In the genomic region with DNA sequence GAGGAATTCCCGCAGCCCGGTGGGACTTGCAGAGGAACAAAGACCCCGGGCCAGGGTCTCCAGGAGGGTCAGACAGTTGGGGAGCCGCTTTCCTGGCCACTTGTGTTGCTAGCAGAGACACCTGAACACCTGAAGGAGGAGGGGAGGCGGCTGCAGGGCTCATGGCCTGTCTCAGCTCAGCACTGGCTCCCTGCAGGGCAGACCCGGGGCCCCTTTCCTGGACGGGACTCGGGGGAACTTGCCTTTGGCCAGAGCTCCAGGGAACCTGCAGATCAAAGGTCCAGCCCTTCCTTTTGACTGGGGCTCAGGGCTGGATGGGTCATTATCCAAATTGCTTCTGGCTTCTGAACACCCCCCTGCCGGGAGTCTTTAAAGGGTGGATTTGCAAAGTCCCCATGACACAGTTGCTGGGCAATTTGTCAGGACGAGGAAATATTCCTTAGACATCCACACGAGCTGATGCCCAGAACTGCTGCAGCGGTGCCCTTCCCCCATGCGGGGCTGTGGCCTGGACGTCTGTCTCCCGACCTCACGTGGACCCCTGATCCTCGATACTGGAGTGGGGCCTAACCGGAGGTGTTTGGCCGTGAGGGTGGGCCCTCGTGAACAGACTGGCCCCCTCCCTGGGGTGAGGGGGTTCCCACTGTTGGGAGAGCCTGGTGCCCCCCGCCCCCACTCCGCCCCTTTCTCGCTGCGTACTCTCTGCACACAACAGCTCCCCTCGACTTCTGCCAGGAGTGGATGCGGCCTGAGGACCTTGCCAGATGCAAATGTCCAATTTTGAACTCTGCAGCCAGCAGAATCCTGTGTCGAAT, we compare ENCODE assay signal across 26 cellular contexts.
DNase-seq lines count a peak whose midpoint lies in the region; ATAC-seq and TF ChIP-seq lines count a peak whose summit lies in the region.
"Had no signal": no experiment of that assay in that cellular context is flagged by ENCODE, and none has a peak within 500 bp of the region (broad histone marks: within the 10 kb centered on the region; RNA-seq: fewer than 3 reads in every experiment).

No MANE protein-coding gene starts in this region.

- H4K91ac ChIP-seq in neuronal stem cell (ENCODE audit: low read depth, low read length, poor library complexity): no peak overlapping the region

- H3K4me3 Mint-ChIP-seq in CD8-positive, alpha-beta T cell: no peak overlapping the region
- H3K4me3 Mint-ChIP-seq: activated CD8-positive, alpha-beta memory T cell treated with anti-CD3 and anti-CD28 coated beads, Interleukin-2, amount 10 ng/mL, durations not matched to agents 7 days and 5 days; memory B cell; T-helper 2 cell treated with Interferon-gamma antibody and Interleukin-4, amounts not matched to agents 5 μg/mL and 100 μg/mL, for 36 hours; type B pancreatic cell had no signal

- H3K18ac ChIP-seq in neuronal stem cell (ENCODE audit: low read length): peak overlapping the region; percentile 33

- no peaks in the 10 kb centered on the region for H3K9me3 Mint-ChIP-seq in CD8-positive, alpha-beta T cell
- H3K9me3 Mint-ChIP-seq: memory B cell; T-helper 2 cell treated with Interferon-gamma antibody and Interleukin-4, amounts not matched to agents 5 μg/mL and 100 μg/mL, for 36 hours; type B pancreatic cell had no signal

- no peak overlapping the region for H3K14ac ChIP-seq in neuronal stem cell (ENCODE audit: low read length)

- H2AFZ ChIP-seq in neuronal stem cell (ENCODE audit: low read length): no peak overlapping the region

- H3K4me3 ChIP-seq in CD8-positive, alpha-beta T cell (ENCODE audit: low read depth, low read length): no peak overlapping the region
- H3K4me3 ChIP-seq in NT2/D1 (ENCODE audit: insufficient read length, low read depth): no peak overlapping the region
- H3K4me3 ChIP-seq in neuronal stem cell (ENCODE audit: low read length in 2 of 2): no peak overlapping the region
- H3K4me3 ChIP-seq: A549, dorsolateral prefrontal cortex had no signal

- H3K36me3 ChIP-seq in CD8-positive, alpha-beta T cell (ENCODE audit: insufficient read depth, low read length): no peaks in the 10 kb centered on the region
- H3K36me3 ChIP-seq in NT2/D1 (ENCODE audit: insufficient read depth, insufficient read length, low read length) (no peaks in the 10 kb centered on the region), neuronal stem cell (replicated peaks in 1 of 2; ENCODE audit: control insufficient read depth in 2 of 2, insufficient read depth in 2 of 2, low read length in 2 of 2) (no peaks in the 10 kb centered on the region)

- no peak for TF ChIP-seq CTCF in CD8-positive, alpha-beta T cell (IDR thresholded peaks at IDR 0.05)
- no peak for TF ChIP-seq CTCF in GM20000 (IDR thresholded peaks at IDR 0.05; ENCODE audit: extremely low read depth, missing control alignments)

- H2BK5ac ChIP-seq in neuronal stem cell (ENCODE audit: low read length): no peak overlapping the region

- no peak overlapping the region for H2BK12ac ChIP-seq in neuronal stem cell (ENCODE audit: low read length)

- CTCF ChIA-PET in CD8-positive, alpha-beta T cell (lab: Charles Lee): no interaction called here

- no peaks in the 10 kb centered on the region for H3K27me3 Mint-ChIP-seq in CD8-positive, alpha-beta T cell (ENCODE audit: low read depth)
- H3K27me3 Mint-ChIP-seq: activated CD8-positive, alpha-beta memory T cell treated with anti-CD3 and anti-CD28 coated beads, Interleukin-2, amount 10 ng/mL, durations not matched to agents 7 days and 5 days; memory B cell had no signal

- H4K8ac ChIP-seq in neuronal stem cell (ENCODE audit: low read depth, low read length): no peak overlapping the region

- ATAC-seq in CD8-positive, alpha-beta T cell: no peak
- ATAC-seq: A549; activated CD8-positive, alpha-beta memory T cell treated with anti-CD3 and anti-CD28 coated beads, Interleukin-2, amount 10 ng/mL, durations not matched to agents 7 days and 5 days; HepG2; left cardiac atrium had no signal

- H3K4ac ChIP-seq in neuronal stem cell (ENCODE audit: low read length): no peak overlapping the region

- H3K4me1 ChIP-seq in CD8-positive, alpha-beta T cell (ENCODE audit: insufficient read depth, low read length): no peaks in the 10 kb centered on the region
- H3K4me1 ChIP-seq in NT2/D1 (ENCODE audit: insufficient read depth, insufficient read length) (peaks cover 32% of the 10 kb centered on the region), neuronal stem cell (ENCODE audit: control insufficient read depth in 2 of 2, insufficient read depth in 1 of 2, low read depth in 1 of 2, low read length in 2 of 2) (peaks cover 12 to 15% of the 10 kb centered on the region in 2 donors)
- H3K4me1 ChIP-seq: A549 had no signal

- no peak overlapping the region for H2BK120ac ChIP-seq in neuronal stem cell (ENCODE audit: low read depth, low read length)

- POLR2A ChIA-PET in CD8-positive, alpha-beta T cell (lab: Charles Lee): no interaction called here

- H3K23ac ChIP-seq in neuronal stem cell (ENCODE audit: low read depth, low read length, poor library complexity): no peak overlapping the region

- H3K4me2 ChIP-seq in neuronal stem cell (ENCODE audit: insufficient read depth, low read length, poor library complexity, severe bottlenecking): no peak overlapping the region
- H3K4me2 ChIP-seq: A549, SK-N-SH had no signal

- WGBS in neuronal stem cell (ENCODE audit: extremely low coverage in 2 of 2, insufficient read length in 2 of 2, insufficient replicate concordance in 1 of 2), 2 donors: no CpG with 5 or more reads among the region's 27 CpGs

- no peaks in the 10 kb centered on the region for H3K9me3 ChIP-seq in CD8-positive, alpha-beta T cell (ENCODE audit: low read length)
- H3K9me3 ChIP-seq in NT2/D1 (ENCODE audit: insufficient read depth, low read length) (no peaks in the 10 kb centered on the region), neuronal stem cell (replicated peaks in 1 of 2; ENCODE audit: control insufficient read depth in 2 of 2, insufficient read depth in 1 of 2, low read depth in 1 of 2, low read length in 2 of 2) (no peaks in the 10 kb centered on the region)
- H3K9me3 ChIP-seq: A549, SK-N-SH had no signal

- no peak overlapping the region for H2BK15ac ChIP-seq in neuronal stem cell (ENCODE audit: low read length)

- H3K4me1 Mint-ChIP-seq in CD8-positive, alpha-beta T cell (ENCODE audit: low read depth): peaks cover 17% of the 10 kb centered on the region
- H3K4me1 Mint-ChIP-seq: activated CD8-positive, alpha-beta memory T cell treated with anti-CD3 and anti-CD28 coated beads, Interleukin-2, amount 10 ng/mL, durations not matched to agents 7 days and 5 days had no signal

- H3K79me1 ChIP-seq in neuronal stem cell (ENCODE audit: low read depth, low read length): peaks cover 13% of the 10 kb centered on the region

- H3K27me3 ChIP-seq in CD8-positive, alpha-beta T cell (ENCODE audit: insufficient read depth, low read length): no peaks in the 10 kb centered on the region
- H3K27me3 ChIP-seq in NT2/D1 (ENCODE audit: insufficient read depth, insufficient read length) (peaks cover 64% of the 10 kb centered on the region), neuronal stem cell (ENCODE audit: control insufficient read depth in 3 of 3, insufficient read depth in 3 of 3, low read depth in 1 of 3, low read length in 3 of 3) (no peaks in the 10 kb centered on the region)
- H3K27me3 ChIP-seq: dorsolateral prefrontal cortex had no signal

- no peak overlapping the region for H3K9ac ChIP-seq in NT2/D1 (ENCODE audit: insufficient read length, low read depth)
- no peak overlapping the region for H3K9ac ChIP-seq in neuronal stem cell (ENCODE audit: low read depth, low read length, poor library complexity)
- H3K9ac ChIP-seq: SK-N-SH had no signal

- H3K36me3 Mint-ChIP-seq in CD8-positive, alpha-beta T cell: peaks cover 18% of the 10 kb centered on the region
- H3K36me3 Mint-ChIP-seq: activated CD8-positive, alpha-beta memory T cell treated with anti-CD3 and anti-CD28 coated beads, Interleukin-2, amount 10 ng/mL, durations not matched to agents 7 days and 5 days; type B pancreatic cell had no signal

- H2AK5ac ChIP-seq in neuronal stem cell (ENCODE audit: low read depth, low read length): peak overlapping the region; percentile 96

- DNase-seq in CD8-positive, alpha-beta T cell: no peak
- DNase-seq in NT2/D1 (ENCODE audit: low read depth, low spot score) (peak; percentile 33), globus pallidus (ENCODE audit: low spot score) (peak; percentile 35), neuronal stem cell (ENCODE audit: low spot score) (peak; percentile 45), HUDEP-2 (lab: John Stamatoyannopoulos, UW; ENCODE audit: unreplicated experiment in 76 of 76) (no peak), GM20000 (ENCODE audit: low spot score) (no peak), AML-193 (lab: John Stamatoyannopoulos, UW) (no peak), NCI-H2081 (lab: John Stamatoyannopoulos, UW) (no peak)
- DNase-seq: activated CD4-positive, alpha-beta T cell treated with anti-CD3 and anti-CD28 coated beads, Interleukin-2, amount 50 U/mL, for 1 hour; activated CD8-positive, alpha-beta memory T cell treated with anti-CD3 and anti-CD28 coated beads, Interleukin-2, amount 10 ng/mL, durations not matched to agents 7 days and 5 days; activated naive CD4-positive, alpha-beta T cell treated with anti-CD3 and anti-CD28 coated beads, Interleukin-2, amount 50 U/mL, for 16 hours; central memory CD4-positive, alpha-beta T cell; glutamatergic neuron; left cardiac atrium; NCI-H1092 treated with DMSO at 0.1 percent for 48 hours; NCI-H82; SK-N-SH; small intestine; stimulated activated CD4-positive, alpha-beta T cell treated with anti-CD3 and anti-CD28 coated beads, Interleukin-1b, Interleukin-23, amount 100 ng/mL, for 48 hours had no signal

- intact Hi-C loops in CD8-positive, alpha-beta T cell (cut with DNase I, micrococcal nuclease): no loop called here

- peak overlapping the region; percentile 52 for H3K27ac Mint-ChIP-seq in CD8-positive, alpha-beta T cell
- H3K27ac Mint-ChIP-seq: activated CD8-positive, alpha-beta memory T cell treated with anti-CD3 and anti-CD28 coated beads, Interleukin-2, amount 10 ng/mL, durations not matched to agents 7 days and 5 days; memory B cell; T-helper 2 cell treated with Interferon-gamma antibody and Interleukin-4, amounts not matched to agents 5 μg/mL and 100 μg/mL, for 36 hours; type B pancreatic cell had no signal

- no peak overlapping the region for H3K27ac ChIP-seq in CD8-positive, alpha-beta T cell (ENCODE audit: low read depth, low read length)
- H3K27ac ChIP-seq in neuronal stem cell (replicated peaks; ENCODE audit: low read length): no peak overlapping the region
- H3K27ac ChIP-seq: A549, dorsolateral prefrontal cortex, VCaP had no signal

Comparison
In these comparisons a context has a peak if more than half of its experiments do, and no peak if none do; other contexts are left out.
1. DNase-seq: peak in NT2/D1 (single experiment), globus pallidus (single experiment) and neuronal stem cell (single experiment); none in CD8-positive, alpha-beta T cell (0 of 7), HUDEP-2 (0 of 76), GM20000 (single experiment), AML-193 (0 of 2) and NCI-H2081 (0 of 2).